ENCODE assay signal across 27 cellular contexts in the genomic region with DNA sequence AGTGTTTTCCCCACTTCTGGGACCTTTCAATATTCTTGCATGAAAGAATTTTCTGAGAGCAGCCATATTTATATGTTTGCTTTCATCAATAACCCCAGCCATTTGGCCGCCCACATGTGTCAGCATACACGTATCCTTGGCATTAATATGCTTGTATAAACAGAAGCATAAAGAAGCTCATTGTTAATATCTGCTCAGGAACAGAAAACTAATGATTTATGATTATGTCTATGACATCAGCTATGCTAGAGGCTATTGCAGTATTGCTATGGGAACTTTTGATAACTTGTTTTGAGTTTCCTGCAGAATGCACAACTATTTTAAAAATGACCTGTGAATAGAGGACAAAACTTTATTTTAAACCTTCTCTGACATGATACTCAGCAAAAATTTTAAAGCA.
DNase-seq lines count a peak whose midpoint lies in the region; ATAC-seq and TF ChIP-seq lines count a peak whose summit lies in the region.
"Had no signal": no experiment of that assay in that cellular context is flagged by ENCODE, and none has a peak within 500 bp of the region (broad histone marks: within the 10 kb centered on the region; RNA-seq: fewer than 3 reads in every experiment).

No MANE protein-coding gene starts in this region.

- H3K36me3 Mint-ChIP-seq in MCF 10A (ENCODE audit: insufficient read depth, unreplicated experiment) (no peaks in the 10 kb centered on the region), mesothelial cell of epicardium (no peaks in the 10 kb centered on the region), nephron progenitor cell (ENCODE audit: low read depth) (no peaks in the 10 kb centered on the region)
- H3K36me3 Mint-ChIP-seq: CD8-positive, alpha-beta T cell had no signal

- H3K79me2 ChIP-seq in mammary epithelial cell (ENCODE audit: insufficient read depth, low read length) = no peaks in the 10 kb centered on the region

- peak; percentile 89 for ATAC-seq in body of pancreas
- no peak for ATAC-seq in GM21526 (IDR thresholded peaks at IDR 0.05; ENCODE audit: low FRiP score, unreplicated experiment)
- ATAC-seq: CD8-positive, alpha-beta T cell; GM12878; Panc1 had no signal

- intact Hi-C loops in mammary epithelial cell (cut with micrococcal nuclease) (no loop called here), MCF 10A (cut with micrococcal nuclease) (no loop called here), body of pancreas (cut with DNase I) (no loop called here)

- WGBS in mammary epithelial cell (ENCODE audit: low coverage, missing lambda C conversion rate) = 4% methylated on average over 2 of the region's 2 CpGs
- 11 to 17% methylated on average over 2 of the region's 2 CpGs for WGBS in body of pancreas, 2 donors

- no peak for TF ChIP-seq POLR2A in body of pancreas (IDR thresholded peaks at IDR 0.05)

- H3K27ac ChIP-seq in mammary epithelial cell (ENCODE audit: insufficient read depth, low read depth, low read length) (no peak overlapping the region), body of pancreas (peak overlapping the region in 3 of 4 donors; percentile 58 to 64 (median 60))
- H3K27ac ChIP-seq: 22Rv1, C4-2B had no signal

- H2AFZ ChIP-seq in mammary epithelial cell (ENCODE audit: low read depth, low read length) = no peak overlapping the region

- H3K4me2 ChIP-seq in mammary epithelial cell (ENCODE audit: insufficient read depth, low read depth, low read length) = no peak overlapping the region
- H3K4me2 ChIP-seq: SK-N-SH had no signal

- POLR2A ChIA-PET in MCF 10A (lab: Yijun Ruan, JAX) = no interaction called here

- no TSS peak for BruUV-seq in mammary epithelial cell (replicated peaks; lab: Mats Ljungman, UMichigan)
- BruUV-seq in MCF 10A (replicated peaks; lab: Mats Ljungman, UMichigan) = no TSS peak

- no peaks in the 10 kb centered on the region for H3K9me3 ChIP-seq in mammary epithelial cell (replicated peaks; ENCODE audit: insufficient read depth, low read length)
- H3K9me3 ChIP-seq in body of pancreas = no peaks in the 10 kb centered on the region
- H3K9me3 ChIP-seq: HAP-1 had no signal

- H3K9ac ChIP-seq in mammary epithelial cell (ENCODE audit: insufficient read depth, low read length) = no peak overlapping the region
- H3K9ac ChIP-seq: SK-N-SH had no signal

- no peaks in the 10 kb centered on the region for H3K4me1 Mint-ChIP-seq in MCF 10A (ENCODE audit: insufficient read depth, unreplicated experiment)
- peaks cover 44% of the 10 kb centered on the region for H3K4me1 Mint-ChIP-seq in mesothelial cell of epicardium
- H3K4me1 Mint-ChIP-seq in nephron progenitor cell = no peaks in the 10 kb centered on the region
- H3K4me1 Mint-ChIP-seq: B cell had no signal

- in situ Hi-C loops in mammary epithelial cell (cut with MboI; ENCODE audit: low sequenced_read_pairs in 2 of 2) = no loop called here

- dilution Hi-C loops in mammary epithelial cell (cut with HindIII; ENCODE audit: low sequenced_read_pairs) = no loop called here

- no peaks in the 10 kb centered on the region for H3K27me3 ChIP-seq in mammary epithelial cell (ENCODE audit: insufficient read depth, low read length)
- H3K27me3 ChIP-seq in body of pancreas = no peaks in the 10 kb centered on the region

- H3K27me3 Mint-ChIP-seq in MCF 10A (ENCODE audit: insufficient read depth, unreplicated experiment) (peaks cover 72% of the 10 kb centered on the region), mesothelial cell of epicardium (ENCODE audit: low read depth) (no peaks in the 10 kb centered on the region), nephron progenitor cell (ENCODE audit: low read depth, poor library complexity) (peaks cover 4% of the 10 kb centered on the region)
- H3K27me3 Mint-ChIP-seq: B cell had no signal

- CTCF ChIA-PET in mammary epithelial cell (lab: Charles Lee; ENCODE audit: low non-redundant PET) = no interaction called here
- CTCF ChIA-PET in MCF 10A (lab: Yijun Ruan, JAX) = no interaction called here

- H3K27ac Mint-ChIP-seq in MCF 10A (ENCODE audit: low read depth, unreplicated experiment) = no peak overlapping the region
- H3K27ac Mint-ChIP-seq in mesothelial cell of epicardium = peak overlapping the region; percentile 90
- no peak overlapping the region for H3K27ac Mint-ChIP-seq in nephron progenitor cell
- H3K27ac Mint-ChIP-seq: B cell; CD8-positive, alpha-beta T cell; HFFc6 had no signal

- no peaks in the 10 kb centered on the region for H3K9me3 Mint-ChIP-seq in MCF 10A (ENCODE audit: unreplicated experiment)
- peaks cover 6% of the 10 kb centered on the region for H3K9me3 Mint-ChIP-seq in mesothelial cell of epicardium
- H3K9me3 Mint-ChIP-seq in nephron progenitor cell = no peaks in the 10 kb centered on the region
- H3K9me3 Mint-ChIP-seq: CD8-positive, alpha-beta T cell had no signal

- peak; percentile 23 for DNase-seq in mammary epithelial cell
- DNase-seq in MCF 10A (ENCODE audit: unreplicated experiment) = no peak
- DNase-seq in body of pancreas = peak; percentile 13 to 42 (median 18)
- DNase-seq in mesothelial cell of epicardium (ENCODE audit: low spot score in 2 of 2, unreplicated experiment in 2 of 2) = no peak
- DNase-seq in nephron progenitor cell = no peak
- DNase-seq in NCI-H226 = no peak
- DNase-seq: CD8-positive, alpha-beta T cell; DMS 273 treated with DMSO at 0.1 percent for 48 hours; DMS79; EL; GDM1; GOT3; HFFc6; KG1; MM.1S; NCI-H1436; NCI-H187 treated with DMSO at 0.1 percent for 48 hours; NCI-H446 treated with DMSO at 0.1 percent for 48 hours; SHP77 treated with DMSO at 0.1 percent for 48 hours; SK-N-SH had no signal

- no peaks in the 10 kb centered on the region for H3K4me1 ChIP-seq in mammary epithelial cell (ENCODE audit: insufficient read depth, low read length)
- no peaks in the 10 kb centered on the region for H3K4me1 ChIP-seq in body of pancreas
- H3K4me1 ChIP-seq: HAP-1 had no signal

- H3K4me3 ChIP-seq in mammary epithelial cell (replicated peaks in 1 of 3; ENCODE audit: insufficient read depth in 1 of 3, low read depth in 2 of 3, low read length in 3 of 3) = no peak overlapping the region
- H3K4me3 ChIP-seq in body of pancreas = no peak overlapping the region
- H3K4me3 ChIP-seq: GM12878, HAP-1 had no signal

- H3K4me3 Mint-ChIP-seq in MCF 10A (ENCODE audit: unreplicated experiment) = no peak overlapping the region
- no peak overlapping the region for H3K4me3 Mint-ChIP-seq in mesothelial cell of epicardium
- H3K4me3 Mint-ChIP-seq in nephron progenitor cell = no peak overlapping the region
- H3K4me3 Mint-ChIP-seq: B cell; CD8-positive, alpha-beta T cell; HFFc6 had no signal

- no peaks in the 10 kb centered on the region for H3K36me3 ChIP-seq in mammary epithelial cell (ENCODE audit: insufficient read depth, low read length)
- no peaks in the 10 kb centered on the region for H3K36me3 ChIP-seq in body of pancreas (replicated peaks in 1 of 2; ENCODE audit: insufficient read depth in 1 of 2, low read depth in 2 of 2)
- H3K36me3 ChIP-seq: HAP-1 had no signal

- H4K20me1 ChIP-seq in mammary epithelial cell (ENCODE audit: insufficient read depth, low read length) = no peaks in the 10 kb centered on the region

- TF ChIP-seq CTCF in mammary epithelial cell (conservative IDR thresholded peaks at IDR 0.05 in 1 of 2, IDR thresholded peaks at IDR 0.05 in 1 of 2; ENCODE audit: extremely low read depth in 1 of 2, insufficient read depth in 1 of 2, low read depth in 1 of 2, low read length in 2 of 2) = no peak
- no peak for TF ChIP-seq CTCF in MCF 10A (IDR thresholded peaks at IDR 0.05; ENCODE audit: unreplicated experiment)
- no peak for TF ChIP-seq CTCF in body of pancreas (IDR thresholded peaks at IDR 0.05)
- TF ChIP-seq CTCF in mesothelial cell of epicardium (IDR thresholded peaks at IDR 0.05; ENCODE audit: unreplicated experiment) = no peak
- TF ChIP-seq CTCF in nephron progenitor cell (IDR thresholded peaks at IDR 0.05) = no peak

Comparison
In these comparisons a context has a peak if more than half of its experiments do, and no peak if none do; other contexts are left out.
1. DNase-seq: peak in mammary epithelial cell (single experiment) and body of pancreas (4 of 4); none in MCF 10A (single experiment), mesothelial cell of epicardium (0 of 2), nephron progenitor cell (single experiment) and NCI-H226 (single experiment).